Comparison of ENCODE assay signal across 1 cellular context in the genomic region with DNA sequence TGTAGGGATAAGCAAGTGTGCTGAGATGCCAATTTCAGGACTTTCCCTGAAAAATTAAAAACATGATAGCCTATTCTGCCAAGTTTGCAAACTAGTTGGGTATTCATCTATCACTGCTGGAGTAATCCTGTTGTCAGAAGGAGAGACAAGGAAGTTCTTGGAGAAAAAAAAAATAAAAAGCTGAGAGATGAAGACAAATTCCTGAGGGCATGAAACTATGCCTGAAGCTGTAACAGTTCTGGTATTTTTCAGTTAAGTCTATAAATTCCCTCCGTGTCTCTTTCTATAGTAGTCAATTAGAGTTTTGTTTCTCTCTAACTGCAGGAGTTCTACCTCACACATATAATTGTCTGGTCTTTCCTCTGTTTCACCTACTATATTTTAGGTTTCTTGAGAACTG.
TF ChIP-seq lines count a peak whose summit lies in the region.

No MANE protein-coding gene starts in this region.

TF ChIP-seq in IMR-90, 13 proteins besides CTCF, POLR2A, EP300 and RAD21:
- no peak for TF ChIP-seq CEBPB (IDR thresholded peaks at IDR 0.05; ENCODE audit: low read depth, low read length)
- TF ChIP-seq BHLHE40 (IDR thresholded peaks at IDR 0.05; ENCODE audit: low read depth, low read length), result no peak
- TF ChIP-seq FOS (IDR thresholded peaks at IDR 0.05; ENCODE audit: low read depth, low read length), result no peak
- no peak for TF ChIP-seq MXI1 (IDR thresholded peaks at IDR 0.05; ENCODE audit: borderline replicate concordance, low read depth, low read length)
- no peak for TF ChIP-seq NFE2L2 (IDR thresholded peaks at IDR 0.05; ENCODE audit: low read depth, low read length)
- no peak for TF ChIP-seq RCOR1 (IDR thresholded peaks at IDR 0.05; ENCODE audit: insufficient replicate concordance, low read length)
- TF ChIP-seq SMC3 (IDR thresholded peaks at IDR 0.05; ENCODE audit: low read depth, low read length), result no peak
- no peak for TF ChIP-seq MAZ (IDR thresholded peaks at IDR 0.05; ENCODE audit: borderline replicate concordance, low read depth, low read length)
